In genomic region chr19:55385749-55386514, GRCh38 we compare ENCODE assay signal across 1 cellular context.
TF ChIP-seq lines count a peak whose summit lies in the region.

Gene RPL28 (plus strand): TSS chr19:55385932. CDS start chr19:55386358, 426 bp downstream.

TF ChIP-seq in HepG2, 621 proteins besides CTCF, POLR2A, EP300 and RAD21 (continued from another document and continues in another):
- TF ChIP-seq ARID4A (CRISPR knock-in tag; IDR thresholded peaks at IDR 0.05; ENCODE audit: borderline replicate concordance) (peak; percentile 88), SNAPC4 (CRISPR knock-in tag; IDR thresholded peaks at IDR 0.05) (peak; percentile 82), ZNF674 (CRISPR knock-in tag; IDR thresholded peaks at IDR 0.05; ENCODE audit: low read depth) (no peak), ZNF441 (CRISPR knock-in tag; IDR thresholded peaks at IDR 0.05; ENCODE audit: borderline replicate concordance) (no peak), ZNF12 (CRISPR knock-in tag; IDR thresholded peaks at IDR 0.05) (0 out of 2 replicates have a peak, but pooled peaks have one; percentile 54), GZF1 (CRISPR knock-in tag; IDR thresholded peaks at IDR 0.05) (no peak), RBFOX2 (IDR thresholded peaks at IDR 0.05; ENCODE audit: low read depth, low read length) (peak; percentile 97), HNRNPL (IDR thresholded peaks at IDR 0.05; ENCODE audit: low read depth, low read length) (peak; percentile 35; the same call in 1 of the 2 replicates), RARA (CRISPR knock-in tag; IDR thresholded peaks at IDR 0.05) (peak; percentile 50; the same call in 1 of the 2 replicates), ZC3H4 (CRISPR knock-in tag; IDR thresholded peaks at IDR 0.05; ENCODE audit: borderline replicate concordance) (no peak; the same call in 1 of the 2 replicates), ZNF781 (CRISPR knock-in tag; IDR thresholded peaks at IDR 0.05; ENCODE audit: borderline replicate concordance, not compliant biosample characterization) (peak; percentile 57), SAFB2 (CRISPR knock-in tag; IDR thresholded peaks at IDR 0.05; ENCODE audit: borderline replicate concordance, low read depth) (peak; percentile 90; the same call in 1 of the 2 replicates), HMGXB4 (CRISPR knock-in tag; IDR thresholded peaks at IDR 0.05; ENCODE audit: borderline replicate concordance in 1 of 2, low read depth in 1 of 2) (peak in 1 of 2 experiments; percentile 71; a peak in 2 of 4 replicates), HNRNPUL1 (IDR thresholded peaks at IDR 0.05; ENCODE audit: low read depth, low read length) (no peak), NRL (CRISPR knock-in tag; IDR thresholded peaks at IDR 0.05; ENCODE audit: borderline replicate concordance) (0 out of 2 replicates have a peak, but pooled peaks have one; percentile 74), ZNF331 (CRISPR knock-in tag; IDR thresholded peaks at IDR 0.05) (peak; percentile 85; the same call in 1 of the 2 replicates), ZNF772 (CRISPR knock-in tag; IDR thresholded peaks at IDR 0.05) (peak; percentile 88; the same call in 1 of the 2 replicates), HNF1B (CRISPR knock-in tag; IDR thresholded peaks at IDR 0.05) (peak; percentile 31; the same call in 1 of the 2 replicates), ZNF788 (CRISPR knock-in tag; IDR thresholded peaks at IDR 0.05; ENCODE audit: borderline replicate concordance) (peak; percentile 96; the same call in 1 of the 2 replicates), PPARG (CRISPR knock-in tag; conservative IDR thresholded peaks at IDR 0.05) (peak; percentile 64), PITX1 (CRISPR knock-in tag; IDR thresholded peaks at IDR 0.05) (peak; percentile 38; the same call in 1 of the 2 replicates), ZMYM4 (CRISPR knock-in tag; IDR thresholded peaks at IDR 0.05) (peak; percentile 44; the same call in 1 of the 2 replicates), TFE3 (CRISPR knock-in tag; IDR thresholded peaks at IDR 0.05) (peak; percentile 60), REPIN1 (CRISPR knock-in tag; IDR thresholded peaks at IDR 0.05; ENCODE audit: borderline replicate concordance, low read depth) (peak; percentile 55; the same call in 1 of the 2 replicates), POLR2G (IDR thresholded peaks at IDR 0.05; ENCODE audit: low read depth, low read length) (peak; percentile 99), RXRA (CRISPR knock-in tag; IDR thresholded peaks at IDR 0.05) (peak; percentile 63), TAF1 (CRISPR knock-in tag; IDR thresholded peaks at IDR 0.05) (peak; percentile 100), ZNF652 (CRISPR knock-in tag; IDR thresholded peaks at IDR 0.05; ENCODE audit: borderline replicate concordance, low read depth) (0 out of 2 replicates have a peak, but pooled peaks have one; percentile 11), MBD4 (IDR thresholded peaks at IDR 0.05; ENCODE audit: borderline replicate concordance, low read length) (no peak), ZNF703 (CRISPR knock-in tag; IDR thresholded peaks at IDR 0.05; ENCODE audit: borderline replicate concordance) (no peak), MAFG (CRISPR knock-in tag; IDR thresholded peaks at IDR 0.05) (no peak), REST (IDR thresholded peaks at IDR 0.05; ENCODE audit: borderline replicate concordance in 1 of 2, low read depth in 1 of 2, low read length in 2 of 2) (peak in 1 of 2 experiments; percentile 83; a peak in 3 of 4 replicates), ZNF512 (CRISPR knock-in tag; IDR thresholded peaks at IDR 0.05) (peak; percentile 47; the same call in 1 of the 2 replicates), PCBP1 (IDR thresholded peaks at IDR 0.05; ENCODE audit: borderline replicate concordance, low read depth, low read length) (peak; percentile 23; the same call in 1 of the 2 replicates), TFDP1 (CRISPR knock-in tag; IDR thresholded peaks at IDR 0.05; ENCODE audit: borderline replicate concordance) (peak; percentile 73; the same call in 1 of the 2 replicates), ZSCAN9 (CRISPR knock-in tag; IDR thresholded peaks at IDR 0.05; ENCODE audit: borderline replicate concordance) (0 out of 2 replicates have a peak, but pooled peaks have one; percentile 46)
